ENCODE assay signal across 15 cellular contexts in genomic region chr20:6058684-6059295, GRCh38. TPM values are rescaled to one million over a fixed set of nuclear protein-coding genes. Genes with fewer than 3 reads are reported as not detected.
DNase-seq lines count a peak whose midpoint lies in the region; ATAC-seq lines count a peak whose summit lies in the region.
"Had no signal": no experiment of that assay in that cellular context is flagged by ENCODE, and none has a peak within 500 bp of the region (broad histone marks: within the 10 kb centered on the region; RNA-seq: fewer than 3 reads in every experiment).

No MANE protein-coding gene starts in this region.

- peak; percentile 49 to 77 for ATAC-seq in left cardiac atrium
- ATAC-seq in Right ventricle myocardium inferior, result no peak
- ATAC-seq in HG02981 (IDR thresholded peaks at IDR 0.05; ENCODE audit: unreplicated experiment), result no peak
- no peak for ATAC-seq in stimulated activated naive CD8-positive, alpha-beta T cell treated with anti-CD3 and anti-CD28 coated beads, Interleukin-15, Interleukin-2, amounts not matched to agents 100 U/mL and 50 U/mL, for 24 hours
- ATAC-seq: activated CD8-positive, alpha-beta T cell treated with anti-CD3 and anti-CD28 coated beads for 36 hours had no signal

- intact Hi-C loops in left cardiac atrium (cut with DNase I), result no loop called here
- intact Hi-C loops in Right ventricle myocardium inferior (cut with DNase I), result no loop called here

- DNase-seq in left cardiac atrium, result no peak
- DNase-seq in Right ventricle myocardium inferior (ENCODE audit: missing footprints), result no peak
- DNase-seq in NCI-H748 treated with DMSO at 0.1 percent for 48 hours (lab: John Stamatoyannopoulos, UW), result peak; percentile 97
- DNase-seq in left kidney (ENCODE audit: low read depth, low spot score), result peak; percentile 45
- DNase-seq in NAMALWA (ENCODE audit: low spot score), result no peak
- no peak for DNase-seq in stimulated activated naive CD8-positive, alpha-beta T cell treated with anti-CD3 and anti-CD28 coated beads, Interleukin-15, Interleukin-2, amounts not matched to agents 100 U/mL and 50 U/mL, for 24 hours
- no peak for DNase-seq in foreskin melanocyte
- DNase-seq: activated CD8-positive, alpha-beta T cell treated with anti-CD3 and anti-CD28 coated beads for 36 hours; activated gamma-delta T cell; CD8-positive, alpha-beta memory T cell; IMR-90; left ventricle myocardium inferior; NCI-H446 treated with DMSO at 0.1 percent for 48 hours had no signal

RNA-seq across cellular contexts. Expression of gene LRRN4, which starts 4.9 kb away (rescaled TPM):
- total RNA-seq in left cardiac atrium, result 1 to 10 TPM; 3.6 to 3.7 TPM
- total RNA-seq in Right ventricle myocardium inferior, result 0.46 TPM
- total RNA-seq: A673; activated CD8-positive, alpha-beta T cell treated with anti-CD3 and anti-CD28 coated beads for 36 hours; CD8-positive, alpha-beta memory T cell had no signal

RNA-seq across cellular contexts. Expression of gene CRLS1, which starts 52.9 kb away (rescaled TPM):
- 10 to 100 TPM; 73.9 to 83.5 TPM for total RNA-seq in left cardiac atrium
- total RNA-seq in Right ventricle myocardium inferior, result 104 TPM

Comparison
In these comparisons a context has a peak if more than half of its experiments do, and no peak if none do; other contexts are left out.
1. ATAC-seq: peak in left cardiac atrium (2 of 2); none in Right ventricle myocardium inferior (single experiment), HG02981 (single experiment) and stimulated activated naive CD8-positive, alpha-beta T cell treated with anti-CD3 and anti-CD28 coated beads, Interleukin-15, Interleukin-2, amounts not matched to agents 100 U/mL and 50 U/mL, for 24 hours (single experiment).
2. DNase-seq: peak in NCI-H748 treated with DMSO at 0.1 percent for 48 hours (single experiment) and left kidney (single experiment); none in left cardiac atrium (single experiment), Right ventricle myocardium inferior (single experiment), NAMALWA (single experiment), stimulated activated naive CD8-positive, alpha-beta T cell treated with anti-CD3 and anti-CD28 coated beads, Interleukin-15, Interleukin-2, amounts not matched to agents 100 U/mL and 50 U/mL, for 24 hours (single experiment) and foreskin melanocyte (single experiment).